In the genomic region with DNA sequence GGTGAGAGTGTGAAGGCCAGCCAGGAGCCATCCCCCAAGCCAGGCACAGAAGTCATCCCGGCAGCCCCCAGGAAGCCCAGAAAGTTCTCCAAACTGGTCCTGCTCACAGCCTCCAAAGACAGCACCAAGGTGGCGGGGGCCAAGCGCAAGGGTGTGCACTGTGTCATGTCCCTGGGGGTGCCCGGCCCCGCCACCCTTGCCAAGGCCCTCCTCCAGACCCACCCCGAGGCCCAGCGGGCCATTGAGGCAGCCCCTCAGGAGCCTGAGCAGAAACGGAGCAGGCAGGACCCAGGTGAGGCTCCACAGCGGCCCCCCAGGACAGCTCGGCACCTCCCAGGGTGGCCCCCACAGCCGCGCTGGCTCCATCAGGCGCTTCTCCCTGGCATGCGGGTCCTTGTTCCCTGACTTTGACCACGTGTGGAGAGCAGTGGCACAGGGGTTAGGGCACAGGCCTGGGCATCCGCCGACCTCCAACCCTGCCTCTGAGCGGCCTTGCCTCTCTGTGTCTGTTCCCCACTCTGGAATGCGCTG, we compare ENCODE assay signal across 23 cellular contexts. TPM values are rescaled to one million over a fixed set of nuclear protein-coding genes. Genes with fewer than 3 reads are reported as not detected.
DNase-seq lines count a peak whose midpoint lies in the region; ATAC-seq and TF ChIP-seq lines count a peak whose summit lies in the region.
"Had no signal": no experiment of that assay in that cellular context is flagged by ENCODE, and none has a peak within 500 bp of the region (broad histone marks: within the 10 kb centered on the region; RNA-seq: fewer than 3 reads in every experiment).

No MANE protein-coding gene starts in this region.

- peak; percentile 7 for ATAC-seq in esophagus mucosa

- H3K4me3 Mint-ChIP-seq in activated T-cell treated with anti-CD3 and anti-CD28 coated beads, Interleukin-2, amount 50 U/mL, for 24 hours, result no peak overlapping the region
- H3K4me3 Mint-ChIP-seq: CD4-positive, alpha-beta memory T cell had no signal

- no peak overlapping the region for H3K27ac Mint-ChIP-seq in activated T-cell treated with anti-CD3 and anti-CD28 coated beads, Interleukin-2, amount 50 U/mL, for 24 hours
- H3K27ac Mint-ChIP-seq: CD4-positive, alpha-beta memory T cell had no signal

- H3K79me2 ChIP-seq in Karpas-422 (ENCODE audit: low read length), result 0 out of 2 replicates have a peak, but pooled peaks cover 2% of the 10 kb centered on the region
- peaks cover 19% of the 10 kb centered on the region for H3K79me2 ChIP-seq in osteoblast (ENCODE audit: insufficient read depth, low read length)
- H3K79me2 ChIP-seq in hepatocyte, result no peaks in the 10 kb centered on the region

- H3K27ac ChIP-seq in BLaER1 (peak overlapping the region; percentile 41), Karpas-422 (ENCODE audit: low read length) (no peak overlapping the region), osteoblast (ENCODE audit: low read depth, low read length) (peak overlapping the region; percentile 48), hepatocyte (no peak overlapping the region)

- H2AFZ ChIP-seq in Karpas-422 (ENCODE audit: low read length) (no peak overlapping the region), osteoblast (ENCODE audit: low read length) (no peak overlapping the region), hepatocyte (no peak overlapping the region)

- H3K27me3 ChIP-seq in BLaER1 (no peaks in the 10 kb centered on the region), Karpas-422 (ENCODE audit: low read length) (no peaks in the 10 kb centered on the region), osteoblast (ENCODE audit: insufficient read depth, low read length) (no peaks in the 10 kb centered on the region), hepatocyte (no peaks in the 10 kb centered on the region)
- H3K27me3 ChIP-seq: BE2C had no signal

- H3K9me3 Mint-ChIP-seq in activated T-cell treated with anti-CD3 and anti-CD28 coated beads, Interleukin-2, amount 50 U/mL, for 24 hours, result no peaks in the 10 kb centered on the region
- H3K9me3 Mint-ChIP-seq: CD4-positive, alpha-beta memory T cell had no signal

- 97% methylated on average over 19 of the region's 19 CpGs for WGBS in hepatocyte (ENCODE audit: low lambda C conversion rate, missing lambda C conversion rate)

- no peaks in the 10 kb centered on the region for H3K4me1 Mint-ChIP-seq in activated T-cell treated with anti-CD3 and anti-CD28 coated beads, Interleukin-2, amount 50 U/mL, for 24 hours (ENCODE audit: low read depth)
- H3K4me1 Mint-ChIP-seq: CD4-positive, alpha-beta memory T cell had no signal

- H3K4me3 ChIP-seq in BLaER1 (no peak overlapping the region), Karpas-422 (ENCODE audit: low read length) (no peak overlapping the region), osteoblast (ENCODE audit: insufficient read depth, low read length) (no peak overlapping the region), hepatocyte (no peak overlapping the region)
- H3K4me3 ChIP-seq: GM12878 had no signal

- H3K4me1 ChIP-seq in BLaER1 (peaks cover 32% of the 10 kb centered on the region), Karpas-422 (ENCODE audit: low read length) (peaks cover 23% of the 10 kb centered on the region), osteoblast (ENCODE audit: insufficient read depth, low read length) (peaks cover 12% of the 10 kb centered on the region), hepatocyte (ENCODE audit: insufficient read depth) (peaks cover 6% of the 10 kb centered on the region)
- H3K4me1 ChIP-seq: BE2C had no signal

- H3K9me3 ChIP-seq in BLaER1 (no peaks in the 10 kb centered on the region), Karpas-422 (ENCODE audit: low read length) (no peaks in the 10 kb centered on the region), osteoblast (ENCODE audit: low read depth, low read length) (no peaks in the 10 kb centered on the region), hepatocyte (ENCODE audit: low read depth) (no peaks in the 10 kb centered on the region)
- H3K9me3 ChIP-seq: BE2C had no signal

- TF ChIP-seq CTCF in osteoblast (IDR thresholded peaks at IDR 0.05; ENCODE audit: extremely low read depth, low read depth, low read length) (no peak), hepatocyte (IDR thresholded peaks at IDR 0.05; ENCODE audit: poor library complexity) (no peak)

- H4K20me1 ChIP-seq in BLaER1 (peaks cover 47% of the 10 kb centered on the region; the same call in 1 of the 2 replicates), Karpas-422 (ENCODE audit: insufficient read depth, low read depth, low read length) (no peaks in the 10 kb centered on the region), osteoblast (ENCODE audit: insufficient read depth, low read length) (peaks cover 25% of the 10 kb centered on the region), hepatocyte (ENCODE audit: insufficient read depth, poor library complexity, severe bottlenecking) (no peaks in the 10 kb centered on the region)

- H3K36me3 Mint-ChIP-seq in activated T-cell treated with anti-CD3 and anti-CD28 coated beads, Interleukin-2, amount 50 U/mL, for 24 hours (ENCODE audit: low read depth), result peaks cover 7% of the 10 kb centered on the region

- no peak for DNase-seq in Karpas-422
- DNase-seq in osteoblast (ENCODE audit: insufficient read length, low spot score, missing footprints), result peak; percentile 46
- DNase-seq in stimulated activated CD4-positive, alpha-beta T cell treated with anti-CD3 and anti-CD28 coated beads, Interleukin-4, amount 100 ng/mL, for 24 hours, result no peak
- no peak for DNase-seq in hepatocyte (ENCODE audit: low spot score)
- DNase-seq in activated T-cell treated with anti-CD3 and anti-CD28 coated beads, Interleukin-2, amount 50 U/mL, for 24 hours, result no peak
- no peak for DNase-seq in germinal center (ENCODE audit: low spot score)
- DNase-seq: 8988T; BE2C; Calu3; CD4-positive, alpha-beta memory T cell; GF-D8; KBM-7; NCI-H1105 treated with DMSO at 0.1 percent for 48 hours; NCI-H1694; NCI-H510A; NCI-H748 treated with DMSO at 0.1 percent for 48 hours; NK-92 treated with Interleukin-12 subunit alpha and Interleukin-12 subunit beta, amount 100 ng/mL, for 24 hours; Right ventricle myocardium superior had no signal

- H3K9me2 ChIP-seq in Karpas-422 (replicated peaks; ENCODE audit: insufficient read depth, low read length) (no peaks in the 10 kb centered on the region), hepatocyte (replicated peaks; ENCODE audit: insufficient read depth) (no peaks in the 10 kb centered on the region)

- no peaks in the 10 kb centered on the region for H3K27me3 Mint-ChIP-seq in activated T-cell treated with anti-CD3 and anti-CD28 coated beads, Interleukin-2, amount 50 U/mL, for 24 hours
- H3K27me3 Mint-ChIP-seq: CD4-positive, alpha-beta memory T cell had no signal

- 0 out of 2 replicates have a peak overlapping the region, but pooled peaks have one; percentile 50 for H3K9ac ChIP-seq in BLaER1
- no peak overlapping the region for H3K9ac ChIP-seq in Karpas-422 (ENCODE audit: low read length)

- peak overlapping the region; percentile 63 for H3K4me2 ChIP-seq in BLaER1
- peak overlapping the region; percentile 8 for H3K4me2 ChIP-seq in Karpas-422 (ENCODE audit: low read depth, low read length, poor library complexity, severe bottlenecking)
- no peak overlapping the region for H3K4me2 ChIP-seq in osteoblast (ENCODE audit: insufficient read depth, low read length)
- H3K4me2 ChIP-seq in hepatocyte, result no peak overlapping the region

- peaks cover 35% of the 10 kb centered on the region; the same call in 1 of the 2 replicates for H3K36me3 ChIP-seq in BLaER1
- no peaks in the 10 kb centered on the region for H3K36me3 ChIP-seq in Karpas-422 (ENCODE audit: insufficient read depth, low read length)
- peaks cover 11% of the 10 kb centered on the region for H3K36me3 ChIP-seq in osteoblast (ENCODE audit: insufficient read depth, low read length)
- H3K36me3 ChIP-seq in hepatocyte (replicated peaks; ENCODE audit: insufficient read depth, low read depth), result no peaks in the 10 kb centered on the region

RNA-seq across cellular contexts. Expression of a gene that starts 13.5 kb away (rescaled TPM):
- total RNA-seq in Karpas-422 (2014; rRNA removed; shearing (Covaris generic); ENCODE audit: low replicate concordance), result 63.5 and 85.1 TPM in 2 replicates
- total RNA-seq in esophagus mucosa, result 19.5 TPM
- 38.7 and 43.6 TPM in 2 replicates for total RNA-seq in osteoblast
- 31.6 and 45.1 TPM in 2 replicates for total RNA-seq in hepatocyte
- polyA plus RNA-seq in hepatocyte, result 33.1 and 40.0 TPM in 2 replicates

RNA-seq across cellular contexts. Expression of a gene that starts 15.2 kb away (rescaled TPM):
- total RNA-seq in Karpas-422 (2014; rRNA removed; shearing (Covaris generic); ENCODE audit: low replicate concordance), result 11.0 and 22.7 TPM in 2 replicates
- total RNA-seq in esophagus mucosa (16.4 TPM), osteoblast (48.3 and 56.5 TPM in 2 replicates), hepatocyte (11.7 and 14.6 TPM in 2 replicates)
- 16.9 and 17.1 TPM in 2 replicates for polyA plus RNA-seq in hepatocyte

RNA-seq across cellular contexts. Expression of a gene that starts 38.6 kb away (rescaled TPM):
- total RNA-seq in Karpas-422 (2014; rRNA removed; shearing (Covaris generic); ENCODE audit: low replicate concordance), result not detected in 2 replicates
- total RNA-seq in esophagus mucosa, result 97.0 TPM
- not detected in 2 replicates for total RNA-seq in osteoblast
- 50.0 and 60.2 TPM in 2 replicates for total RNA-seq in hepatocyte
- 66.3 and 100 TPM in 2 replicates for polyA plus RNA-seq in hepatocyte
- total RNA-seq: GM12878, H4, OCI-LY7, Right ventricle myocardium superior had no signal
- polyA plus RNA-seq: GM12878 had no signal

Comparison
In these comparisons a context has a peak if more than half of its experiments do, and no peak if none do; other contexts are left out.
1. H3K27ac ChIP-seq: peak in BLaER1 (single experiment) and osteoblast (single experiment); none in Karpas-422 (single experiment) and hepatocyte (single experiment).
2. H3K4me2 ChIP-seq: peak in BLaER1 (single experiment) and Karpas-422 (single experiment); none in osteoblast (single experiment) and hepatocyte (single experiment).
3. RNA of a gene that starts 38.6 kb away (total RNA-seq): 97.0 TPM in esophagus mucosa (single experiment) and 50.0 to 60.2 TPM in hepatocyte; not detected in Karpas-422 and not detected in osteoblast; every median in the first group is over 10 times any median in the second.